Comparison of ENCODE assay signal across 9 cellular contexts in the genomic region with DNA sequence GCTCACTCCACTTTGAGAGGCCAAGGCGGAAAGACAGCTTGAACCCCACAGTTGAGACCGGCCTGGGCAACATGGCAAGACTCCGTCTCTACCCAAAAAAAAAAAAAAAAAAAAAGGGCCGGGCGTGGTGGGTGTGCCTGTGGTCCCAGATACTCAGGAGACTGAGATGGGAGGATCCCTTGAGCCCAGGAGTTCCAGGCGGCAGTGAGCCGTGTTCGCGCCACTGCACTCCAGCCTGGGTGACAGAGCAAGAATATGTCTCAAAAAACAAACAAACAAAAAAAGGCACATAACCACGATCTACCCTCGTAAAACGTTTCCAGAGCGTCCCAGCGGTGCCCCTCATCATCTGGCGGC. TPM values are rescaled to one million over a fixed set of nuclear protein-coding genes. Genes with fewer than 3 reads are reported as not detected.
A peak's percentile ranks its signal among the peaks of the same experiment; 100 is the strongest.
DNase-seq lines count a peak whose midpoint lies in the region; ATAC-seq, FAIRE-seq and TF ChIP-seq lines count a peak whose summit lies in the region.
"Had no signal": no experiment of that assay in that cellular context is flagged by ENCODE, and none has a peak within 500 bp of the region (broad histone marks: within the 10 kb centered on the region; RNA-seq: fewer than 3 reads in every experiment).

No MANE protein-coding gene starts in this region.

- H3K9ac ChIP-seq in muscle layer of colon (ENCODE audit: low read length) = peak overlapping the region; percentile 70

- TF ChIP-seq CTCF in A549 (IDR thresholded peaks at IDR 0.05) = no peak
- no peak for TF ChIP-seq CTCF in choroid plexus epithelial cell (conservative IDR thresholded peaks at IDR 0.05; ENCODE audit: low read depth, low read length)

- H3K9me3 ChIP-seq in A549 (no peaks in the 10 kb centered on the region), muscle layer of colon (ENCODE audit: low read length) (no peaks in the 10 kb centered on the region)

- H3K4me1 Mint-ChIP-seq in IgD-negative memory B cell = peaks cover 11 to 26% (median 26%) of the 10 kb centered on the region in 3 donors

- peak overlapping the region; percentile 92 for H3K4me2 ChIP-seq in A549

- no peak for TF ChIP-seq POLR2A in A549 (IDR thresholded peaks at IDR 0.05; ENCODE audit: low read length)

- TF ChIP-seq EP300 in A549 (IDR thresholded peaks at IDR 0.05) = no peak

- CTCF ChIA-PET in A549 (lab: Yijun Ruan, JAX) = interaction anchor here (1.0 to 46.2 kb wide), 6 partner anchors 1 to 73 kb away, joined by 3 to 1913 read pairs (median 320); partner anchors contain the start of genes CLCF1, POLD4, PPP1CA and RAD9A

- no peaks in the 10 kb centered on the region for H3K36me3 Mint-ChIP-seq in IgD-negative memory B cell

- H3K27ac Mint-ChIP-seq in IgD-negative memory B cell = peak overlapping the region; percentile 80 to 91 (median 90)

- WGBS in A549 (ENCODE audit: missing lambda C conversion rate) = 23% methylated on average over 15 of the region's 15 CpGs

- TF ChIP-seq RAD21 in A549 (conservative IDR thresholded peaks at IDR 0.05 in 1 of 2, IDR thresholded peaks at IDR 0.05 in 1 of 2) = no peak

- H3K27me3 ChIP-seq in muscle layer of colon (ENCODE audit: control insufficient read depth in 1 of 2, insufficient read depth in 2 of 2, low read length in 2 of 2) = no peaks in the 10 kb centered on the region

- peaks cover 20% of the 10 kb centered on the region; the same call in 2 of the 3 replicates for H3K4me1 ChIP-seq in A549
- peaks cover 13% of the 10 kb centered on the region for H3K4me1 ChIP-seq in muscle layer of colon (ENCODE audit: insufficient read depth, low read length)

- DNase-seq in A549 (ENCODE audit: low read depth in 1 of 2, low spot score in 1 of 2) (no peak), choroid plexus epithelial cell (ENCODE audit: low read depth) (no peak), NCI-H1417 (lab: John Stamatoyannopoulos, UW) (no peak), NCI-H446 treated with DMSO at 0.1 percent for 48 hours (lab: John Stamatoyannopoulos, UW) (no peak), frontal cortex (ENCODE audit: low spot score in 2 of 2) (no peak), middle frontal gyrus (ENCODE audit: extremely low spot score, low spot score) (no peak)

- POLR2A ChIA-PET in A549 (lab: Yijun Ruan, JAX) = interaction anchor here (0.7 to 2.5 kb wide), 4 partner anchors 11 to 38 kb away, joined by 3 to 21 read pairs (median 9); partner anchors contain the start of genes POLD4 and PPP1CA

- no peaks in the 10 kb centered on the region for H3K9me3 Mint-ChIP-seq in IgD-negative memory B cell

- H3K4me3 ChIP-seq in A549 = peak overlapping the region; percentile 77
- H3K4me3 ChIP-seq in choroid plexus epithelial cell (ENCODE audit: low read depth, low read length) = peak overlapping the region; percentile 93
- peak overlapping the region; percentile 92 to 98 for H3K4me3 ChIP-seq in muscle layer of colon (ENCODE audit: low read depth in 1 of 2, low read length in 2 of 2)

- H3K27ac ChIP-seq in A549 (peak overlapping the region; percentile 85 to 90), muscle layer of colon (ENCODE audit: low read depth, low read length) (peak overlapping the region; percentile 89)

- H3K36me3 ChIP-seq in muscle layer of colon (ENCODE audit: insufficient read depth, low read length) = no peaks in the 10 kb centered on the region

- ATAC-seq in A549 = peak in 1 of 2 experiments; percentile 2; a peak in 2 of 6 replicates

- FAIRE-seq in A549 (lab: Jason Lieb, UNC) = no peak
- no peak for FAIRE-seq in frontal cortex (lab: Jason Lieb, UNC)
- FAIRE-seq: endometrium had no signal

- H3K27me3 Mint-ChIP-seq in IgD-negative memory B cell = no peaks in the 10 kb centered on the region

- peak overlapping the region; percentile 74 to 95 (median 90) for H3K4me3 Mint-ChIP-seq in IgD-negative memory B cell

TF ChIP-seq in A549, 52 proteins besides CTCF, POLR2A, EP300 and RAD21:
- TF ChIP-seq NR3C1 (IDR thresholded peaks at IDR 0.05) = no peak

RNA-seq across cellular contexts. Expression of gene RAD9A, which starts 0.9 kb away (rescaled TPM):
- polyA plus RNA-seq in A549 (2011; rRNA removed) (19.0 and 19.6 TPM in 2 replicates), A549 (2017; fragmentation: RNase III; extraction: RNeasy Plus Mini Kit Qiagen cat#74134 plus additional on column Dnase treatment) (41.6 to 43.7 TPM (median 43.0 TPM) in 3 replicates), IgD-negative memory B cell (12.0 TPM)
- 56.6 and 74.8 TPM in 2 replicates for polyA plus RNA-seq in A549 (2012; cell fraction: cytosol; rRNA removed)
- polyA plus RNA-seq in A549 (2012; cell fraction: nucleus; rRNA removed) = 286 and 297 TPM in 2 replicates
- polyA minus RNA-seq in A549 (2011; rRNA and poly(A)+ RNA removed) = 12.8 and 14.6 TPM in 2 replicates
- 11.8 TPM for total RNA-seq in frontal cortex

RNA-seq across cellular contexts. Expression of gene PPP1CA, which starts 10.7 kb away (rescaled TPM):
- 174 and 178 TPM in 2 replicates for polyA plus RNA-seq in A549 (2011; rRNA removed)
- 405 and 423 TPM in 2 replicates for polyA plus RNA-seq in A549 (2012; cell fraction: cytosol; rRNA removed)
- polyA plus RNA-seq in A549 (2012; cell fraction: nucleus; rRNA removed) = 324 and 334 TPM in 2 replicates
- polyA plus RNA-seq in A549 (2017; fragmentation: RNase III; extraction: RNeasy Plus Mini Kit Qiagen cat#74134 plus additional on column Dnase treatment) = 200 to 208 TPM (median 205 TPM) in 3 replicates
- polyA minus RNA-seq in A549 (2011; rRNA and poly(A)+ RNA removed) = 239 and 243 TPM in 2 replicates
- polyA plus RNA-seq in IgD-negative memory B cell = 546 TPM
- total RNA-seq in frontal cortex = 69.3 TPM

RNA-seq across cellular contexts. Expression of gene TBC1D10C, which starts 13.0 kb away (rescaled TPM):
- not detected in 2 replicates for polyA plus RNA-seq in A549 (2011; rRNA removed)
- 0.06 TPM in 1 of 2 replicates, not detected in the other for polyA plus RNA-seq in A549 (2012; cell fraction: cytosol; rRNA removed)
- polyA plus RNA-seq in A549 (2012; cell fraction: nucleus; rRNA removed) = 0.28 TPM in 1 of 2 replicates, not detected in the other
- polyA plus RNA-seq in A549 (2017; fragmentation: RNase III; extraction: RNeasy Plus Mini Kit Qiagen cat#74134 plus additional on column Dnase treatment) = 0.08 TPM in 1 of 3 replicates, not detected in the others
- not detected in 2 replicates for polyA minus RNA-seq in A549 (2011; rRNA and poly(A)+ RNA removed)
- polyA plus RNA-seq in IgD-negative memory B cell = 341 TPM
- not detected for total RNA-seq in frontal cortex

RNA-seq across cellular contexts. Expression of gene CLCF1, which starts 17.5 kb away (rescaled TPM):
- polyA plus RNA-seq in A549 (2011; rRNA removed) (23.9 and 25.8 TPM in 2 replicates), A549 (2017; fragmentation: RNase III; extraction: RNeasy Plus Mini Kit Qiagen cat#74134 plus additional on column Dnase treatment) (31.0 to 37.1 TPM (median 36.0 TPM) in 3 replicates), IgD-negative memory B cell (5.1 TPM)
- 75.7 and 103 TPM in 2 replicates for polyA plus RNA-seq in A549 (2012; cell fraction: cytosol; rRNA removed)
- polyA plus RNA-seq in A549 (2012; cell fraction: nucleus; rRNA removed) = 204 and 212 TPM in 2 replicates
- 14.6 and 17.5 TPM in 2 replicates for polyA minus RNA-seq in A549 (2011; rRNA and poly(A)+ RNA removed)
- total RNA-seq in frontal cortex = under 0.01 TPM

RNA-seq across cellular contexts. Expression of gene CARNS1, which starts 24.6 kb away (rescaled TPM):
- polyA plus RNA-seq in A549 (2011; rRNA removed) = 0.08 and 0.15 TPM in 2 replicates
- polyA plus RNA-seq in A549 (2012; cell fraction: cytosol; rRNA removed) = 0.08 and 0.12 TPM in 2 replicates
- 0.55 and 0.59 TPM in 2 replicates for polyA plus RNA-seq in A549 (2012; cell fraction: nucleus; rRNA removed)
- polyA plus RNA-seq in A549 (2017; fragmentation: RNase III; extraction: RNeasy Plus Mini Kit Qiagen cat#74134 plus additional on column Dnase treatment) = 0.09 to 0.12 TPM (median 0.10 TPM) in 3 replicates
- 0.21 TPM in 1 of 2 replicates, not detected in the other for polyA minus RNA-seq in A549 (2011; rRNA and poly(A)+ RNA removed)
- 2.4 TPM for polyA plus RNA-seq in IgD-negative memory B cell
- total RNA-seq in frontal cortex = under 0.01 TPM

Comparison
In these comparisons a context has a peak if more than half of its experiments do, and no peak if none do; other contexts are left out.
1. RNA of gene TBC1D10C, which starts 13.0 kb away (polyA plus RNA-seq): 341 TPM in IgD-negative memory B cell (single experiment); 0.06 to 0.28 TPM in A549; every median in the first group is over 100 times any median in the second.
2. Peak in every context shown above with its lines, with median percentiles within 50 percentile points of each other: H3K4me3 ChIP-seq.